ENCODE assay signal across 1 cellular context in the genomic region with DNA sequence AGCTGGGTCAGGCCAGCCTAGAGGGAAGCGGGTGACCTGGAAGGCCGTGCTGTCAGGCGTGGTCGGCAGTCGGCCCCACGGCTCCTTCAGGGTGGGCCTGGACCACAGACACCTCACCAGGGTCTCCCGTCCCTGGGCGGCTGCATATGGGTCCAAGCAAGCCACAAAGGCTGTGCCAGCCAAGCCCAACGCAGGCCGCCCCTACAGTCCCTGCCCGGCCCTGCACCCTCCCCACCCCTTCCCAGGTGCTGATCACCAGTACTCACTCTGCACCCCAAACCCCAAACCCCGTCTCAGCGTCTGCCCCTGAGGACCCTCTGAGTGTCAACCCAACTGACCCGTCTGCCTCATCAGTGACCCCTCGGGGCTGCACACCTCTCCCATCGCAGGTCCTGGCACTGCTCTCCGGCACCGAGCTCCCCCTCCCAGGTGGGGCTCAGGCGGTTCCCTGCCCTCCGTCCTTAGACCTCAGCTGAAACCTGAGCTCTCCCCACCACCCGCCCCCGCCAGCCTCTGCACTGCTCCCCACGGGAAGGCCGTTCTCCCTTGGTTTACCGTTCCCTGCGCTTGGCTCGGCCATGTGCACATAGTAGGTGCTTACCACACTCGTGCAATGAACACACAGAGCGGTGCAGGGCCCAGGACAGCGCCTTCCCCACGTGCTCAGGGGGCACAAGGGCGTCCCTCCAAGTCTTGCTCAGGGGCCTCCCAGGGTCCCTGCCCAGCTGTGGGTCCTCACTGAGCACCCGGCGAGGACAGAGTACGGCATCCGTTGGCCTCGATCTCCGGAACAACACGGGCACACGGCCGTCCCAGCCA.
TF ChIP-seq lines count a peak whose summit lies in the region.

No MANE protein-coding gene starts in this region.

TF ChIP-seq in A549, 52 proteins besides CTCF, POLR2A, EP300 and RAD21 (continued from another document):
- TF ChIP-seq, protein P1, sequence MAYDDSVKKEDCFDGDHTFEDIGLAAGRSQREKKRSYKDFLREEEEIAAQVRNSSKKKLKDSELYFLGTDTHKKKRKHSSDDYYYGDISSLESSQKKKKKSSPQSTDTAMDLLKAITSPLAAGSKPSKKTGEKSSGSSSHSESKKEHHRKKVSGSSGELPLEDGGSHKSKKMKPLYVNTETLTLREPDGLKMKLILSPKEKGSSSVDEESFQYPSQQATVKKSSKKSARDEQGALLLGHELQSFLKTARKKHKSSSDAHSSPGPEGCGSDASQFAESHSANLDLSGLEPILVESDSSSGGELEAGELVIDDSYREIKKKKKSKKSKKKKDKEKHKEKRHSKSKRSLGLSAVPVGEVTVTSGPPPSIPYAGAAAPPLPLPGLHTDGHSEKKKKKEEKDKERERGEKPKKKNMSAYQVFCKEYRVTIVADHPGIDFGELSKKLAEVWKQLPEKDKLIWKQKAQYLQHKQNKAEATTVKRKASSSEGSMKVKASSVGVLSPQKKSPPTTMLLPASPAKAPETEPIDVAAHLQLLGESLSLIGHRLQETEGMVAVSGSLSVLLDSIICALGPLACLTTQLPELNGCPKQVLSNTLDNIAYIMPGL (CRISPR knock-in tag; IDR thresholded peaks at IDR 0.05; ENCODE audit: borderline replicate concordance): no peak
- TF ChIP-seq RFX5 (IDR thresholded peaks at IDR 0.05): no peak
- TF ChIP-seq FOSB (CRISPR knock-in tag; IDR thresholded peaks at IDR 0.05): no peak
- TF ChIP-seq CHD2 (IDR thresholded peaks at IDR 0.05; ENCODE audit: low read length, partially characterized antibody): no peak
- no peak for TF ChIP-seq NPAS2 (CRISPR knock-in tag; IDR thresholded peaks at IDR 0.05; ENCODE audit: borderline replicate concordance)
- no peak for TF ChIP-seq ZNF302 (CRISPR knock-in tag; IDR thresholded peaks at IDR 0.05)
- no peak for TF ChIP-seq CEBPB (IDR thresholded peaks at IDR 0.05)
- TF ChIP-seq, protein P2, sequence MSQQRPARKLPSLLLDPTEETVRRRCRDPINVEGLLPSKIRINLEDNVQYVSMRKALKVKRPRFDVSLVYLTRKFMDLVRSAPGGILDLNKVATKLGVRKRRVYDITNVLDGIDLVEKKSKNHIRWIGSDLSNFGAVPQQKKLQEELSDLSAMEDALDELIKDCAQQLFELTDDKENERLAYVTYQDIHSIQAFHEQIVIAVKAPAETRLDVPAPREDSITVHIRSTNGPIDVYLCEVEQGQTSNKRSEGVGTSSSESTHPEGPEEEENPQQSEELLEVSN (IDR thresholded peaks at IDR 0.05; ENCODE audit: borderline replicate concordance, low read depth): no peak
- TF ChIP-seq JUN (IDR thresholded peaks at IDR 0.05): no peak
- TF ChIP-seq FOSL2 (IDR thresholded peaks at IDR 0.05): no peak
- no peak for TF ChIP-seq FOSL2 (CRISPR knock-in tag; IDR thresholded peaks at IDR 0.05)
- TF ChIP-seq ZC3H11A (IDR thresholded peaks at IDR 0.05): no peak
TF ChIP-seq in A549: peak in this region for 0.
